8 cellular contexts compared by ENCODE assay signal in genomic region chrX:46381630-46382029, GRCh38.
DNase-seq lines count a peak whose midpoint lies in the region; ATAC-seq, FAIRE-seq and TF ChIP-seq lines count a peak whose summit lies in the region.

No MANE protein-coding gene starts in this region.

- TF ChIP-seq EP300 in A549 (IDR thresholded peaks at IDR 0.05) = no peak

- CTCF ChIA-PET in A549 (lab: Yijun Ruan, JAX) = no interaction called here

- ATAC-seq in A549 = peak in 1 of 2 experiments; percentile 72; a peak in 3 of 6 replicates
- no peak for ATAC-seq in HG03196 (IDR thresholded peaks at IDR 0.05; ENCODE audit: unreplicated experiment)
- no peak for ATAC-seq in GM18517 (IDR thresholded peaks at IDR 0.05; ENCODE audit: unreplicated experiment)

- DNase-seq in A549 (ENCODE audit: low read depth in 1 of 2, low spot score in 1 of 2) = peak in 1 of 2 experiments; percentile 48
- no peak for DNase-seq in GM12891 (ENCODE audit: insufficient read length, low spot score)
- peak; percentile 27 for DNase-seq in NCI-H69 (lab: John Stamatoyannopoulos, UW)
- peak; percentile 15 for DNase-seq in adipocyte (ENCODE audit: low read depth)
- peak; percentile 41 for DNase-seq in myocyte (ENCODE audit: low read depth)
- no peak for DNase-seq in DMS153 (lab: John Stamatoyannopoulos, UW)

- POLR2A ChIA-PET in A549 (lab: Yijun Ruan, JAX) = no interaction called here

- no peak overlapping the region for H3K4me3 ChIP-seq in A549
- no peak overlapping the region for H3K4me3 ChIP-seq in adipocyte (ENCODE audit: low read length)

- no peak overlapping the region for H3K4me2 ChIP-seq in A549

- TF ChIP-seq RAD21 in A549 (conservative IDR thresholded peaks at IDR 0.05 in 1 of 2, IDR thresholded peaks at IDR 0.05 in 1 of 2) = peak in 1 of 2 experiments; percentile 11; a peak in 1 of 5 replicates

- H3K9me3 ChIP-seq in A549 (peaks cover 6% of the 10 kb centered on the region; the same call in 1 of the 3 replicates), adipocyte (ENCODE audit: control insufficient read depth, low read length) (no peaks in the 10 kb centered on the region)

- H3K27ac ChIP-seq in A549 = peak overlapping the region in 1 of 2 experiments; percentile 55; a peak in 2 of 6 replicates

- 87% methylated on average over 2 of the region's 2 CpGs for WGBS in A549 (ENCODE audit: missing lambda C conversion rate)

- peak; percentile 17; the same call in 1 of the 3 replicates for TF ChIP-seq CTCF in A549 (IDR thresholded peaks at IDR 0.05)

- FAIRE-seq in A549 (lab: Jason Lieb, UNC) = no peak
- peak; percentile 78 for FAIRE-seq in GM12891 (lab: Jason Lieb, UNC)

- H3K9ac ChIP-seq in adipocyte (ENCODE audit: low read length) = no peak overlapping the region

- H3K4me1 ChIP-seq in A549 = peaks cover 11% of the 10 kb centered on the region; the same call in 1 of the 3 replicates
- no peaks in the 10 kb centered on the region for H3K4me1 ChIP-seq in adipocyte (ENCODE audit: control insufficient read depth, insufficient read depth, low read length)

- H3K36me3 ChIP-seq in adipocyte (ENCODE audit: control insufficient read depth, insufficient read depth, low read length, severe bottlenecking) = no peaks in the 10 kb centered on the region

- no peak for TF ChIP-seq POLR2A in A549 (IDR thresholded peaks at IDR 0.05; ENCODE audit: low read length)
- no peak for TF ChIP-seq POLR2A in GM12891 (IDR thresholded peaks at IDR 0.05; ENCODE audit: low read depth, low read length)

- H3K27me3 ChIP-seq in adipocyte (replicated peaks; ENCODE audit: control insufficient read depth, insufficient read depth, low read length) = peaks cover 8% of the 10 kb centered on the region

TF ChIP-seq in A549, 52 proteins besides CTCF, POLR2A, EP300 and RAD21:
- TF ChIP-seq KDM5A (IDR thresholded peaks at IDR 0.05) (no peak), TFCP2L1 (CRISPR knock-in tag; IDR thresholded peaks at IDR 0.05) (no peak), RCOR1 (IDR thresholded peaks at IDR 0.05; ENCODE audit: low read depth, low read length) (no peak), HDAC2 (IDR thresholded peaks at IDR 0.05) (no peak), JUNB (IDR thresholded peaks at IDR 0.05) (no peak), CEBPB (IDR thresholded peaks at IDR 0.05) (no peak), CBX2 (IDR thresholded peaks at IDR 0.05; ENCODE audit: borderline replicate concordance, low read depth) (no peak), FOSL2 (IDR thresholded peaks at IDR 0.05) (no peak), FOSL2 (CRISPR knock-in tag; IDR thresholded peaks at IDR 0.05) (no peak), HES2 (IDR thresholded peaks at IDR 0.05) (no peak), SMC3 (IDR thresholded peaks at IDR 0.05) (no peak), CHD2 (IDR thresholded peaks at IDR 0.05; ENCODE audit: low read length, partially characterized antibody) (no peak)
TF ChIP-seq in A549: peak in this region for 0.

TF ChIP-seq in GM12891, 5 proteins besides CTCF, POLR2A, EP300 and RAD21:
- no peak for TF ChIP-seq SPI1 (IDR thresholded peaks at IDR 0.05; ENCODE audit: low read depth, low read length)
- no peak for TF ChIP-seq POLR2AphosphoS5 (IDR thresholded peaks at IDR 0.05; ENCODE audit: low read depth, low read length)
- TF ChIP-seq TAF1 (IDR thresholded peaks at IDR 0.05; ENCODE audit: low read depth, low read length) = no peak
- no peak for TF ChIP-seq POU2F2 (IDR thresholded peaks at IDR 0.05; ENCODE audit: low read depth, low read length)
- no peak for TF ChIP-seq PAX5 (IDR thresholded peaks at IDR 0.05; ENCODE audit: insufficient read depth, low read length, severe bottlenecking)

Comparison
In these comparisons a context has a peak if more than half of its experiments do, and no peak if none do; other contexts are left out.
1. DNase-seq: peak in NCI-H69 (single experiment), adipocyte (single experiment) and myocyte (single experiment); none in GM12891 (single experiment) and DMS153 (single experiment).